ENCODE assay signal across 8 cellular contexts in the genomic region with DNA sequence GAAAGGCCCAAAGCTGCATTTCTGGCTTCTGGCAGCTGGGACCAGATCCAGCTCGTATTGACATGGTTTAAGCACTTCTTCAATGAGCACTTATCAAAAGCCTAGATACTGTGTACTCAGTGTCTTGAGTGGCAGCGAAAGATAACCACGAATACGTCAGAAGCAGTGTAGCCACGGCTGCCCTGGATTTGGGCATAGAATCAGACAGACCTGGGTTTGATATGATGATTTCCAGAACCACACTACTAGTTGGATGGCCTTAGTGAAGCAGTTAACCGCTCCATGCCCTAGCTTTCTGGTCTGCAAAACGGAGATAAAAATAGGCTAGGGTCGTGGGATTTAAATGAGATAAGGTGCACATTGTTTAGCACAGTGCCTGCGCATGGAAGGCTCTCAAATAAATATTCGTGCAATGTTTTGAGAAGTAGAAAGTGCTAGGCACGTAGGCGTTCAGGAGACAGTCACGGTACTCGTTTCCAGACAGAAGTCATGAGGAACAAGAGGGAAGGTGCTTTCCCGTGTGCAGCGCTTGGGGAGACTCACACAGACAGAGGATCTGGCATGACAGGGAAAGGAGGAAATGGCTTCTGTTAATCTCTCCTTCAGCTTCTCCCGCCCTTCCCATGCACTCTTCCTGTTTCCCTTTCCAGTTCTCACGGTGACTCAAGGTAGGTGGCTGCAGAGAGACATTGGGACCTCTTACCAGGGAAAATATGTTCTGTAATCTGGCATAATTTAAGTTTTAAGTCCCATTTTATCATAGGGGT.
DNase-seq lines count a peak whose midpoint lies in the region; ATAC-seq and TF ChIP-seq lines count a peak whose summit lies in the region.

No MANE protein-coding gene starts in this region.

- H3K4me1 ChIP-seq in foreskin keratinocyte (peaks cover 52% of the 10 kb centered on the region), prostate gland (replicated peaks) (peaks cover 26% of the 10 kb centered on the region)

- H3K27me3 ChIP-seq in foreskin keratinocyte (no peaks in the 10 kb centered on the region), prostate gland (replicated peaks; ENCODE audit: insufficient read depth) (no peaks in the 10 kb centered on the region)

- WGBS in prostate gland: 44% methylated on average over 18 of the region's 18 CpGs

- no peak for TF ChIP-seq CTCF in foreskin keratinocyte (conservative IDR thresholded peaks at IDR 0.05)
- TF ChIP-seq CTCF in prostate gland (IDR thresholded peaks at IDR 0.05): no peak

- peak; percentile 15 to 30 for ATAC-seq in activated CD4-positive, CD25-positive, alpha-beta regulatory T cell treated with anti-CD3 and anti-CD28 coated beads, Interleukin-2, amount 50 U/mL, for 24 hours
- ATAC-seq in HG03354 (IDR thresholded peaks at IDR 0.05; ENCODE audit: poor library complexity, severe bottlenecking, unreplicated experiment) (peak; percentile 31), foreskin keratinocyte (peak; percentile 55)

- H3K9me3 ChIP-seq in prostate gland: no peaks in the 10 kb centered on the region

- DNase-seq in activated CD4-positive, CD25-positive, alpha-beta regulatory T cell (lab: John Stamatoyannopoulos, UW): no peak
- peak; percentile 15 to 27 for DNase-seq in activated CD4-positive, alpha-beta T cell treated with anti-CD3 and anti-CD28 coated beads, Interleukin-2, amount 50 U/mL, for 4 hours
- DNase-seq in foreskin keratinocyte (peak; percentile 56 to 66), prostate gland (ENCODE audit: low spot score) (peak; percentile 20), amygdala (lab: John Stamatoyannopoulos, UW) (no peak), OCI-M1 (lab: John Stamatoyannopoulos, UW) (no peak)

- peak overlapping the region; percentile 96 for H3K27ac ChIP-seq in foreskin keratinocyte
- H3K27ac ChIP-seq in prostate gland: peak overlapping the region; percentile 99

- intact Hi-C loops in prostate gland (cut with DNase I): loop anchor here (2.0 to 5.0 kb wide), 4 partner anchors 39 to 557 kb away; a partner anchor contains a TSS

- TF ChIP-seq POLR2A in prostate gland (IDR thresholded peaks at IDR 0.05): no peak

- H3K4me3 ChIP-seq in prostate gland: peak overlapping the region in 1 of 2 donors; percentile 59

- no peaks in the 10 kb centered on the region for H3K36me3 ChIP-seq in prostate gland

Comparison
In these comparisons a context has a peak if more than half of its experiments do, and no peak if none do; other contexts are left out.
1. DNase-seq: peak in activated CD4-positive, alpha-beta T cell treated with anti-CD3 and anti-CD28 coated beads, Interleukin-2, amount 50 U/mL, for 4 hours (2 of 2), foreskin keratinocyte (2 of 2) and prostate gland (single experiment); none in activated CD4-positive, CD25-positive, alpha-beta regulatory T cell (0 of 4), amygdala (0 of 56) and OCI-M1 (single experiment).
2. Peak in every context shown above with its lines, with median percentiles within 50 percentile points of each other: ATAC-seq.